Comparison of ENCODE assay signal across 8 cellular contexts in the genomic region with DNA sequence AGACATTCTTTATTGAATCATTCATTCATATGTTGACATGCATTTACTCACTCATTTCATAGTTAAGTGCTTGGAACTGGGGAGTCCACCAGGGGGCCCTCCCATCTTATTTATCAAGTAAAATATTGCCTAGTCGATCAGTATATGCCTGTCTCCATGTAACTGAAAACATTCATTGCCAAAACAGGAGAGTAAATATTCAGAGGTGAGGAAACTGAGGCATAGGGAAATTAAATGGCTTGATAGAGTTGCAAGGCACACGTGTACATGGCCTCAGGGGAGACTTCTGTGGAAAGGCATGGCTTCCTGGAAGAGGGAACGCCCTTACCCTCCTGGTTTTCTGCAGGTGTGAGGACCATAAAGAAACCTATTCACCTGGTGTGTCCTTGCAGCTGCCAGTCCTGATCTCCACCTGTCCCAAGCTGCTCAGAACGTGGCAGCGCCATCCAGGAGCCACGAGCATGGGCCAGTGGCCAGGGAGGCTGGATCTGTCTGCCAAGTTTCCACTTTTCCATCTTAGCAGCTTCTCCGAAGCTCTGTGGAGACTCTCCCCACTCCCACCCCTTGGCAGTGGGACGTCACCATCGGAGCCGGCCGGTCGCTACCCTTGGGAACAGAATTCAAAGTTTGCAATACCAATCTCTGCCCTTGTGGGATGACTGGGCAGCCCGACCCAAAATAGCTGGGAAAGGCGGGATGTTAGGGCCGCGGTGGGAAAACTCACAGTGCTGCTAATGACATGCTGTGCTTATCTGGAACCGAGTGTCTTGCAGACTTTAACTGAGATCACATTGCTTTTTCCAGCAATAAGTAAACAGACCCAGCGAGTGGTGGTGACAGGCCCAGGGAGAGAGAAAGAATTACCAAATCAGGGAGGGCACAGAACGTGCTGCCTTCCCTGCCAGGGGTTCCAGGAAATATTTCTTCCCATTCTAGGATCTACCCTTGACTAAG. TPM values are rescaled to one million over a fixed set of nuclear protein-coding genes. Genes with fewer than 3 reads are reported as not detected.
DNase-seq lines count a peak whose midpoint lies in the region; ATAC-seq, FAIRE-seq and TF ChIP-seq lines count a peak whose summit lies in the region.

No MANE protein-coding gene starts in this region.

- no peak for FAIRE-seq in small intestine (lab: Jason Lieb, UNC)

- H3K4me1 ChIP-seq in PC-9 (replicated peaks; ENCODE audit: insufficient read depth) = peaks cover 50% of the 10 kb centered on the region
- H3K4me1 ChIP-seq in right cardiac atrium (ENCODE audit: control insufficient read depth, insufficient read depth, low read length) = peaks cover 18% of the 10 kb centered on the region
- H3K4me1 ChIP-seq in small intestine (ENCODE audit: control insufficient read depth in 2 of 2, insufficient read depth in 1 of 2, low read depth in 1 of 2, low read length in 1 of 2) = peaks cover 0 to 9% of the 10 kb centered on the region in 2 donors

- no peak overlapping the region for H2AFZ ChIP-seq in PC-9

- H4K20me1 ChIP-seq in PC-9 (ENCODE audit: insufficient read depth) = no peaks in the 10 kb centered on the region

- peak; percentile 77 for TF ChIP-seq CTCF in BJ (IDR thresholded peaks at IDR 0.05; ENCODE audit: insufficient read depth, low read depth, low read length)
- peak; percentile 78 for TF ChIP-seq CTCF in PC-9 (conservative IDR thresholded peaks at IDR 0.05)

- H3K27me3 ChIP-seq in BJ (ENCODE audit: control insufficient read depth, insufficient read depth, low read length) (no peaks in the 10 kb centered on the region), PC-9 (ENCODE audit: insufficient read depth, low read depth) (no peaks in the 10 kb centered on the region), right cardiac atrium (ENCODE audit: control insufficient read depth, insufficient read depth) (no peaks in the 10 kb centered on the region), small intestine (ENCODE audit: control insufficient read depth in 2 of 2, insufficient read depth in 2 of 2, low read length in 2 of 2) (no peaks in the 10 kb centered on the region)

- 12% methylated on average over 19 of the region's 19 CpGs for WGBS in right cardiac atrium
- WGBS in small intestine, 3 donors = 16 to 27% (median 22%) methylated on average over 19 of the region's 19 CpGs

- H3K9me3 ChIP-seq in PC-9 (ENCODE audit: insufficient read depth, low read depth) = no peaks in the 10 kb centered on the region
- H3K9me3 ChIP-seq in right cardiac atrium (ENCODE audit: control insufficient read depth, low read length) = no peaks in the 10 kb centered on the region
- no peaks in the 10 kb centered on the region for H3K9me3 ChIP-seq in small intestine (ENCODE audit: control insufficient read depth, low read depth)

- CTCF ChIA-PET in BJ (lab: Yijun Ruan, JAX) (interaction anchor here (0.5 to 11.5 kb wide), 22 partner anchors 9 to 381 kb away, joined by 3 to 120 read pairs (median 4); a partner anchor contains a TSS), HEK293T (lab: Yijun Ruan, JAX) (interaction anchor here (0.8 to 1.5 kb wide), 5 partner anchors 15 to 26 kb away, joined by 3 to 5 read pairs (median 4); no protein-coding TSS in a partner anchor), PC-9 (lab: Charles Lee) (interaction anchor here (0.6 to 0.7 kb wide), 3 partner anchors 23 to 95 kb away, joined by 3 to 5 read pairs (median 4); no protein-coding TSS in a partner anchor)

- no peaks in the 10 kb centered on the region for H3K79me2 ChIP-seq in PC-9 (ENCODE audit: low read depth)

- POLR2A ChIA-PET in BJ (lab: Charles Lee) (no interaction called here), HEK293T (lab: Yijun Ruan, JAX) (interaction anchor here (1.5 kb wide), 1 partner anchor 10 kb away, joined by 6 read pairs; a partner anchor contains a TSS), PC-9 (lab: Charles Lee; ENCODE audit: unreplicated experiment) (no interaction called here)

- no TSS peak for BruUV-seq in PC-9 (replicated peaks; lab: Mats Ljungman, UMichigan)

- peak; percentile 62 to 63 for ATAC-seq in right cardiac atrium
- ATAC-seq in GM21515 (IDR thresholded peaks at IDR 0.05; ENCODE audit: unreplicated experiment) = no peak

- H3K27ac ChIP-seq in PC-9 (peak overlapping the region; percentile 49; the same call in 1 of the 2 replicates), right cardiac atrium (ENCODE audit: low read length) (peak overlapping the region; percentile 88), small intestine (ENCODE audit: low read depth in 1 of 2, low read length in 1 of 2) (peak overlapping the region; percentile 45 to 56)

- H3K4me3 ChIP-seq in BJ (ENCODE audit: low read depth, low read length) (no peak overlapping the region), PC-9 (no peak overlapping the region), right cardiac atrium (ENCODE audit: low read length) (no peak overlapping the region), small intestine (ENCODE audit: low read depth in 1 of 2, low read length in 2 of 2) (no peak overlapping the region)

- no peaks in the 10 kb centered on the region for H3K9me2 ChIP-seq in PC-9 (ENCODE audit: insufficient read depth)

- peak overlapping the region; percentile 40 for H3K4me2 ChIP-seq in PC-9

- H3F3A ChIP-seq in PC-9 (ENCODE audit: insufficient read depth, low read depth) = peaks cover 22% of the 10 kb centered on the region; the same call in 1 of the 2 replicates

- DNase-seq in BJ (ENCODE audit: low read depth) (no peak), HEK293T (ENCODE audit: extremely low spot score) (no peak), PC-9 (peak; percentile 47 to 49), amniotic epithelial cell (ENCODE audit: low read depth) (peak; percentile 79), right cardiac atrium (peak; percentile 88 to 92 (median 91)), small intestine (peak; percentile 79)
- no peak for DNase-seq in activated CD4-positive, CD25-positive, alpha-beta regulatory T cell (lab: John Stamatoyannopoulos, UW)

- intact Hi-C loops in PC-9 (cut with micrococcal nuclease; ENCODE audit: unreplicated experiment) = loop anchor here (1.0 kb wide), 1 partner anchor 22 kb away; no protein-coding TSS in a partner anchor
- intact Hi-C loops in right cardiac atrium (cut with DNase I) = loop anchor here in 1 of 4 donors (10.0 kb wide), 1 partner anchor 65 kb away; no protein-coding TSS in a partner anchor

- H3K36me3 ChIP-seq in BJ (ENCODE audit: control insufficient read depth, insufficient read depth, low read length) (no peaks in the 10 kb centered on the region), PC-9 (ENCODE audit: low read depth) (no peaks in the 10 kb centered on the region), small intestine (ENCODE audit: control insufficient read depth in 2 of 2, insufficient read depth in 2 of 2, low read length in 2 of 2) (no peaks in the 10 kb centered on the region)

TF ChIP-seq in HEK293T, 16 proteins besides CTCF, POLR2A, EP300 and RAD21:
- no peak for TF ChIP-seq LEF1 (IDR thresholded peaks at IDR 0.05; ENCODE audit: borderline replicate concordance)
- TF ChIP-seq L3MBTL2 (conservative IDR thresholded peaks at IDR 0.05) = 0 out of 2 replicates have a peak, but pooled peaks have one; percentile 7

RNA-seq across cellular contexts. Expression of a gene that starts 4.1 kb away (rescaled TPM):
- 13.8 and 20.7 TPM in 2 replicates for polyA plus RNA-seq in BJ (2011; rRNA removed)
- 9.7 and 21.8 TPM in 2 replicates for polyA minus RNA-seq in BJ (2011; rRNA and poly(A)+ RNA removed)
- 3.4 and 3.9 TPM in 2 replicates for total RNA-seq in PC-9 (2021)
- 100 to 1,000 TPM; 232 to 655 (median 355) TPM for total RNA-seq in right cardiac atrium
- polyA plus RNA-seq in right cardiac atrium = 286 TPM
- 10 to 100 TPM in 1 of 3 donors, 1 to 10 TPM in 1, under 1 TPM in 1; 0.67 to 57.4 (median 2.4) TPM for polyA plus RNA-seq in small intestine

RNA-seq across cellular contexts. Expression of a gene that starts 10.3 kb away (rescaled TPM):
- 58.7 and 83.5 TPM in 2 replicates for polyA plus RNA-seq in BJ (2011; rRNA removed)
- 31.8 and 40.0 TPM in 2 replicates for polyA minus RNA-seq in BJ (2011; rRNA and poly(A)+ RNA removed)
- 116 and 183 TPM in 2 replicates for total RNA-seq in PC-9 (2021)
- total RNA-seq in right cardiac atrium = 10 to 100 TPM; 28.1 to 38.8 (median 33.3) TPM
- 13.6 TPM for polyA plus RNA-seq in right cardiac atrium
- polyA plus RNA-seq in small intestine = 10 to 100 TPM; 16.8 to 90.5 (median 20.3) TPM

RNA-seq across cellular contexts. Expression of a gene that starts 40.2 kb away (rescaled TPM):
- 39.0 and 102 TPM in 2 replicates for polyA plus RNA-seq in BJ (2011; rRNA removed)
- 21.7 and 22.3 TPM in 2 replicates for polyA minus RNA-seq in BJ (2011; rRNA and poly(A)+ RNA removed)
- 507 and 685 TPM in 2 replicates for total RNA-seq in PC-9 (2021)
- 100 to 1,000 TPM; 439 to 581 (median 506) TPM for total RNA-seq in right cardiac atrium
- polyA plus RNA-seq in right cardiac atrium = 397 TPM
- 100 to 1,000 TPM; 181 to 326 (median 255) TPM for polyA plus RNA-seq in small intestine

RNA-seq across cellular contexts. Expression of a gene that starts 54.7 kb away (rescaled TPM):
- polyA plus RNA-seq in BJ (2011; rRNA removed) (4.7 and 7.4 TPM in 2 replicates), right cardiac atrium (25.4 TPM), small intestine (10 to 100 TPM; 17.6 to 36.2 (median 25.7) TPM)
- 6.7 and 7.9 TPM in 2 replicates for polyA minus RNA-seq in BJ (2011; rRNA and poly(A)+ RNA removed)
- total RNA-seq in PC-9 (2021) (15.7 and 19.5 TPM in 2 replicates), right cardiac atrium (10 to 100 TPM; 35.6 to 48.0 (median 42.3) TPM)

Comparison
In these comparisons a context has a peak if more than half of its experiments do, and no peak if none do; other contexts are left out.
1. DNase-seq: peak in PC-9 (2 of 2), amniotic epithelial cell (single experiment), right cardiac atrium (3 of 3) and small intestine (single experiment); none in BJ (single experiment), HEK293T (single experiment) and activated CD4-positive, CD25-positive, alpha-beta regulatory T cell (0 of 4).
2. Peak in every context shown above with its lines, with median percentiles within 50 percentile points of each other: H3K27ac ChIP-seq.